8 cellular contexts compared by ENCODE assay signal in the genomic region with DNA sequence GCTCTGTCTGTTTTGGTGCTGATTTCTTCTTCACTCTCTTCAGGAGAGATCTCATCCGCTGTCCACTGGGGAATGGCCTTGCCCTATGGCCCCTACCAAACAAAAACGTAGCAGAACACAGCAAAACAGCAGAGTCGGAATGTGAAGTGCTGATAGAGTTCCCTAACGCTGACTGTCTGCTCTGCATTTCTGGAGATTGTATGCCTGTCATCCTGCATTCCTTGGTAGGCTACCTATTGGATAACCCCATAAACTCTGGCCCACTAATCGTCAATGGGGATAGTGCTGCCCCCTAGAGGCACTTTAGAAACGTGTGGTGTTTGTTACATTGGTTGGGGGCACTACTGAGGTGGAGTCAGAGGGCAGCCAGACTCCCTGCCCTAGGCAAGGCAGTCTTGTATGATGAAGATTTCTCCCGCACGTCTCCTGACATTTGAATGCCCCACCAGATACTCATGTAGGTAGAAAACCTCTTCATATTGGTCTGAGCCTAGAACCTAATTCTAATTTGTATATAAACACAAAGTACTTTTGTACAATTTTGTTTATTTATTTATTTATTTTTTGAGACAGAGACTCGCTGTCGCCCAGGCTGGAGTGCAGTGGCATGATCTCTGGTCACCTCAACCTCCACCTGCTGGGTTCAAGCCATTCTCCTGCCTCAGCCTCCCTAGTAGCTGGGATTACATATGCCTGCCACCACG. TPM values are rescaled to one million over a fixed set of nuclear protein-coding genes. Genes with fewer than 3 reads are reported as not detected.
DNase-seq lines count a peak whose midpoint lies in the region; ATAC-seq and TF ChIP-seq lines count a peak whose summit lies in the region.

No MANE protein-coding gene starts in this region.

- no peaks in the 10 kb centered on the region for H3K36me3 Mint-ChIP-seq in activated B cell treated with CpG ODN at 0.5 μM for 24 hours (ENCODE audit: low read depth)

- DNase-seq in AG09319 (ENCODE audit: extremely low read depth, low read depth) (no peak), GM19238 (ENCODE audit: insufficient read length, low spot score) (peak; percentile 33), NCI-H2196 (lab: John Stamatoyannopoulos, UW; ENCODE audit: unreplicated experiment) (peak; percentile 79), activated B cell treated with CpG ODN at 0.5 μM for 24 hours (no peak), dorsolateral prefrontal cortex (peak in 4 of 10 donors; percentile 29 to 53 (median 45)), lung (ENCODE audit: low spot score) (peak; percentile 65), stomach (peak; percentile 71), cortex of kidney (lab: John Stamatoyannopoulos, UW) (no peak)

- CTCF ChIA-PET in activated B cell treated with CpG ODN at 0.5 μM for 24 hours (lab: Charles Lee): interaction anchor here (0.6 to 1.7 kb wide), 6 partner anchors 10 to 712 kb away, joined by 3 to 7 read pairs (median 4); no protein-coding TSS in a partner anchor

- H3K27ac Mint-ChIP-seq in activated B cell treated with CpG ODN at 0.5 μM for 24 hours: no peak overlapping the region

- no peaks in the 10 kb centered on the region for H3K27me3 ChIP-seq in dorsolateral prefrontal cortex
- no peaks in the 10 kb centered on the region for H3K27me3 ChIP-seq in lung (ENCODE audit: control insufficient read depth, insufficient read depth)
- H3K27me3 ChIP-seq in stomach: no peaks in the 10 kb centered on the region

- H3K4me3 Mint-ChIP-seq in activated B cell treated with CpG ODN at 0.5 μM for 24 hours: no peak overlapping the region

- H3K36me3 ChIP-seq in lung (ENCODE audit: control insufficient read depth in 2 of 2, insufficient read depth in 2 of 2, low read length in 2 of 2) (no peaks in the 10 kb centered on the region), stomach (no peaks in the 10 kb centered on the region)

- TF ChIP-seq CTCF in AG09319 (IDR thresholded peaks at IDR 0.05; ENCODE audit: low read depth, low read length): peak; percentile 82
- no peak for TF ChIP-seq CTCF in activated B cell treated with CpG ODN at 0.5 μM for 24 hours (IDR thresholded peaks at IDR 0.05)
- peak; percentile 22 to 81 (median 70) for TF ChIP-seq CTCF in dorsolateral prefrontal cortex (IDR thresholded peaks at IDR 0.05 in 54 of 56, conservative IDR thresholded peaks at IDR 0.05 in 2 of 56; ENCODE audit: low read depth in 1 of 56, partially characterized antibody in 56 of 56)
- peak; percentile 65 for TF ChIP-seq CTCF in lung (IDR thresholded peaks at IDR 0.05; ENCODE audit: control extremely low read depth, extremely low read depth)
- peak in 5 of 7 experiments; percentile 44 to 71 (median 66) for TF ChIP-seq CTCF in stomach (IDR thresholded peaks at IDR 0.05)

- no peaks in the 10 kb centered on the region for H3K4me1 Mint-ChIP-seq in activated B cell treated with CpG ODN at 0.5 μM for 24 hours

- H3K27ac ChIP-seq in dorsolateral prefrontal cortex (no peak overlapping the region), lung (ENCODE audit: low read depth in 1 of 2, low read length in 1 of 2) (no peak overlapping the region), stomach (no peak overlapping the region)

- POLR2A ChIA-PET in activated B cell treated with CpG ODN at 0.5 μM for 24 hours (lab: Charles Lee): no interaction called here

- no peak for TF ChIP-seq EP300 in stomach (IDR thresholded peaks at IDR 0.05)

- no peaks in the 10 kb centered on the region for H3K9me3 Mint-ChIP-seq in activated B cell treated with CpG ODN at 0.5 μM for 24 hours

- ATAC-seq in activated B cell treated with CpG ODN at 0.5 μM for 24 hours (ENCODE audit: low read depth): peak; percentile 70
- peak; percentile 75 for ATAC-seq in lung (ENCODE audit: insufficient read depth, low FRiP score)

- H3K27me3 Mint-ChIP-seq in activated B cell treated with CpG ODN at 0.5 μM for 24 hours: peaks cover 4% of the 10 kb centered on the region

- 44 to 49% methylated on average over 11 of the region's 11 CpGs for WGBS in lung, 2 donors
- 33 to 41% (median 37%) methylated on average over 11 of the region's 11 CpGs for WGBS in stomach, 5 donors

- H3K9me3 ChIP-seq in lung (ENCODE audit: control insufficient read depth in 2 of 2, insufficient read depth in 1 of 2, low read length in 1 of 2) (no peaks in the 10 kb centered on the region), stomach (no peaks in the 10 kb centered on the region)

- TF ChIP-seq POLR2A in stomach (IDR thresholded peaks at IDR 0.05): no peak

- intact Hi-C loops in activated B cell treated with CpG ODN at 0.5 μM for 24 hours (cut with micrococcal nuclease) (loop anchor here (1.0 to 5.0 kb wide), 3 partner anchors 50 to 166 kb away; partner anchors contain the start of gene EPHB3), dorsolateral prefrontal cortex (cut with DNase I) (loop anchor here in 1 of 2 donors (5.0 kb wide), 1 partner anchor 50 kb away; no protein-coding TSS in a partner anchor), stomach (cut with DNase I; ENCODE audit: low total_unique reads) (no loop called here)

- H3K4me1 ChIP-seq in lung (ENCODE audit: control insufficient read depth in 2 of 2, insufficient read depth in 2 of 2, low read length in 2 of 2) (no peaks in the 10 kb centered on the region), stomach (peaks cover 0 to 9% (median 7%) of the 10 kb centered on the region in 4 donors)

- no peak overlapping the region for H3K4me3 ChIP-seq in dorsolateral prefrontal cortex
- no peak overlapping the region for H3K4me3 ChIP-seq in lung
- H3K4me3 ChIP-seq in stomach: no peak overlapping the region

RNA-seq across cellular contexts. Expression of gene MAGEF1, which starts 15.6 kb away (rescaled TPM):
- total RNA-seq in activated B cell treated with CpG ODN at 0.5 μM for 24 hours (18.5 and 18.7 TPM in 2 replicates), dorsolateral prefrontal cortex (10 to 100 TPM; 21.7 to 62.9 (median 43.4) TPM), lung (10 to 100 TPM; 30.9 to 35.3 TPM), stomach (10 to 100 TPM; 19.3 to 81.1 (median 38.0) TPM)
- polyA plus RNA-seq in lung (10 to 100 TPM; 30.1 to 36.1 TPM), stomach (10 to 100 TPM; 28.9 to 35.5 (median 33.9) TPM)

Comparison
In these comparisons a context has a peak if more than half of its experiments do, and no peak if none do; other contexts are left out.
1. DNase-seq: peak in GM19238 (single experiment), NCI-H2196 (single experiment), lung (single experiment) and stomach (single experiment); none in AG09319 (single experiment), activated B cell treated with CpG ODN at 0.5 μM for 24 hours (single experiment) and cortex of kidney (single experiment).